30 cellular contexts compared by ENCODE assay signal in the genomic region with DNA sequence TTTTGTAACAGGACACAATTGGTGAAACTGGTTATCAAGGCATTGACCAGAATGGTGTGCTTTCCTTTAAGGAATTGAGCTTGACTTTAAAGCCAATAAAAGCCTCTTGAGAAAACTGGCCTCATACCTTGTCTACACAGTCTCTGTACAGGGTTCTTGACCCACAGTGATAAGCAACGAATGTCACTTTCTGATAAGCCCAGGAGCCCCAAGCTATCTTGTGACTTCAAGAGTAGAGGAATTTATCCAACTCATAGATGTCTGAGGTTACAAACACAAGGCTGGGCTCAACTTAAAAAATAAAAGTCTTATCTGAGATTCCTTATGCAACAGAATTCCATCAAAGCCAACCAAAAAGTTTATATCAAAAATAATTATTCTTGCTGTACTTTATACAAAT.
"Had no signal": no experiment of that assay in that cellular context is flagged by ENCODE, and none has a peak within 500 bp of the region (broad histone marks: within the 10 kb centered on the region; RNA-seq: fewer than 3 reads in every experiment).

No MANE protein-coding gene starts in this region.

- H3K4me1 ChIP-seq: breast epithelium, Peyer's patch had no signal

- H3K9ac ChIP-seq: KMS-11, SK-N-SH had no signal

- H3K4me3 ChIP-seq: adrenal gland, breast epithelium, MG63, Peyer's patch, SJCRH30 had no signal

- H3K27me3 ChIP-seq: adrenal gland, breast epithelium, MG63, Peyer's patch, SJCRH30 had no signal

- H3K9me3 ChIP-seq: adrenal gland, breast epithelium, MG63, Peyer's patch, SJCRH30, SK-N-SH had no signal

- H3K36me3 ChIP-seq: adrenal gland, breast epithelium, MG63, Peyer's patch, SJCRH30 had no signal

- H3K27ac ChIP-seq: adrenal gland, breast epithelium, KMS-11, Peyer's patch, RWPE1, SJCRH30, VCaP had no signal

- DNase-seq: activated CD4-positive, alpha-beta memory T cell treated with anti-CD3 and anti-CD28 coated beads, Interleukin-2, amount 10 ng/mL, durations not matched to agents 7 days and 5 days; activated CD4-positive, alpha-beta T cell treated with anti-CD3 and anti-CD28 coated beads, Interleukin-2, amount 50 U/mL, for 1 hour; activated CD4-positive, CD25-positive, alpha-beta regulatory T cell; activated CD8-positive, alpha-beta memory T cell treated with anti-CD3 and anti-CD28 coated beads, Interleukin-2, amount 50 U/mL, for 4 hours; activated naive CD4-positive, alpha-beta T cell treated with anti-CD3 and anti-CD28 coated beads, Interleukin-2, amount 50 U/mL, for 16 hours; activated naive CD8-positive, alpha-beta T cell treated with anti-CD3 and anti-CD28 coated beads, Interleukin-2, amount 10 ng/mL, durations not matched to agents 7 days and 5 days; activated T-cell treated with anti-CD3 and anti-CD28 coated beads, Interleukin-2, amount 50 U/mL, for 72 hours; adrenal gland; anterior cingulate cortex; caudate nucleus; MV-4-11; NCI-H1092 treated with DMSO at 0.1 percent for 48 hours; NCI-H1417 treated with DMSO at 0.1 percent for 48 hours; NCI-H1694; NCI-H2029; NCI-H2107; NCI-H2171 treated with DMSO at 0.1 percent for 48 hours; NCI-H226; NCI-H526 treated with DMSO at 0.1 percent for 48 hours; NCI-H82; Peyer's patch; Right ventricle myocardium superior; SJCRH30; SK-N-SH; T-helper 1 cell had no signal

- H3K4me2 ChIP-seq: KMS-11, SK-N-SH had no signal
